In the genomic region with DNA sequence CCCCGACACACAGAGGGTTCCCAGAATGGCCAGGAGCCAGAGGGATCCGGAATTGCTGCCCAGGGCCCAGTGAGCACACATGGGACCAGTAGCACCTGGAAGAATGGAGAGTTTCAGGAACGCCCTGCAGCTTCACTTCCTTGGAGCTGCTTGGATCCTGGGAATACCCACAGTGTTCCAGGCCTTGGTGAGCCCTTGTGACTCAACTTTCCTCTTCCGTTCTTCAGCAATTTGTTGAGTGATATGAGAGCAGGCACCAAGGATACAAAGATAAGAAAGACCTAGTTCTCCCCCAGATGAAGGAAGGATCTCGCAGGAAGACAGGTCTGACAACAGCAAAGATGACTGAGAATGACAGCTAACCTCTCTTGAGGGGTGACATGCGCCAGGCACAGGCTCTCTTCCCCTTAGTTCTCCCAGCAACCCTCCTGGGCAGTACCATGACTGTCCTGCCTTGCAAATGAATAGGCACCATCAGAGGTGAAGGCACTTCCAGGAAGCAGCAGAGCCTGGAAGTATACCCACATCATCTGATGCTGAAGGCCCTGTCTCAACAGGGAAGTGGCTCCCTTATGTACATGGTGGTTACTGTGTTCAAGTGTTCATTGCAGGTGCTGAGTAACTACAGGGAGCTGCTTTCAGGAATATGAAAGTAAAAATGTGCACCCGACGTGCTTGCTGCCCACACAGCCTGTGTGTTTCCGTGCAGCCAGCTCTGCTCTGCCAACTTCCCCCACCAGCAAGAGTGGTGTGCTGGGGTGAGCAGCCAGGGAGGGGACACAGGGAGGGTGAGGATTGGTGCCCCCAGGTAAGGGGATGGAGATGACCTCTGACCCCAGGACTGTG, we compare ENCODE assay signal across 9 cellular contexts.
DNase-seq lines count a peak whose midpoint lies in the region; ATAC-seq, FAIRE-seq and TF ChIP-seq lines count a peak whose summit lies in the region.
"Had no signal": no experiment of that assay in that cellular context is flagged by ENCODE, and none has a peak within 500 bp of the region (broad histone marks: within the 10 kb centered on the region; RNA-seq: fewer than 3 reads in every experiment).

No MANE protein-coding gene starts in this region.

- H3K4me3 ChIP-seq in spleen, result no peak overlapping the region

- peaks cover 0 to 86% (median 8%) of the 10 kb centered on the region in 6 donors for H3K36me3 ChIP-seq in spleen

- in situ Hi-C loops in ACHN (cut with HindIII; ENCODE audit: low pct_ligation_motif_present, low pct_unique_long_range_greater_than_20kb, low sequenced_read_pairs), result no loop called here

- H3K4me1 ChIP-seq in spleen, result peaks cover 39 to 98% (median 69%) of the 10 kb centered on the region in 6 donors

- 67 to 82% (median 73%) methylated on average over 7 to 9 of the region's 9 CpGs for WGBS in spleen, 5 donors

- no peaks in the 10 kb centered on the region for H3K27me3 ChIP-seq in spleen (replicated peaks in 1 of 7)

- H3K27ac ChIP-seq in angular gyrus (ENCODE audit: low read depth, low read length), result peak overlapping the region; percentile 76
- H3K27ac ChIP-seq in spleen, result peak overlapping the region in 6 of 8 donors; percentile 15 to 85 (median 58)

- intact Hi-C loops in spleen (cut with DNase I; ENCODE audit: low total_unique reads), result no loop called here

- DNase-seq in spleen (no peak), GM12891 (ENCODE audit: insufficient read length, low spot score) (no peak), ecto neural progenitor cell (ENCODE audit: low spot score) (no peak), HPDE6-E6E7 (ENCODE audit: extremely low spot score) (no peak), ACHN (no peak)
- DNase-seq: SHP77 treated with DMSO at 0.1 percent for 48 hours had no signal

- TF ChIP-seq POLR2A in spleen (IDR thresholded peaks at IDR 0.05), result no peak
- no peak for TF ChIP-seq POLR2A in GM12891 (IDR thresholded peaks at IDR 0.05; ENCODE audit: low read depth, low read length)

- no peak for TF ChIP-seq CTCF in spleen (IDR thresholded peaks at IDR 0.05 in 8 of 11, conservative IDR thresholded peaks at IDR 0.05 in 3 of 11)

- H3K9me3 ChIP-seq in spleen, result no peaks in the 10 kb centered on the region

- no peak for FAIRE-seq in GM12891 (lab: Jason Lieb, UNC)

- ATAC-seq in GM18868 (IDR thresholded peaks at IDR 0.05; ENCODE audit: unreplicated experiment), result peak; percentile 66
- peak; percentile 56 for ATAC-seq in HG03280 (IDR thresholded peaks at IDR 0.05; ENCODE audit: unreplicated experiment)

TF ChIP-seq in GM12891, 5 proteins besides CTCF, POLR2A, EP300 and RAD21:
- TF ChIP-seq POU2F2 (IDR thresholded peaks at IDR 0.05; ENCODE audit: low read depth, low read length) (no peak), SPI1 (IDR thresholded peaks at IDR 0.05; ENCODE audit: low read depth, low read length) (no peak), PAX5 (IDR thresholded peaks at IDR 0.05; ENCODE audit: insufficient read depth, low read length, severe bottlenecking) (no peak), TAF1 (IDR thresholded peaks at IDR 0.05; ENCODE audit: low read depth, low read length) (no peak), POLR2AphosphoS5 (IDR thresholded peaks at IDR 0.05; ENCODE audit: low read depth, low read length) (no peak)
TF ChIP-seq in GM12891: peak in this region for 0.
